ENCODE assay signal across 16 cellular contexts in genomic region chr5:125463441-125464092, GRCh38.
"Had no signal": no experiment of that assay in that cellular context is flagged by ENCODE, and none has a peak within 500 bp of the region (broad histone marks: within the 10 kb centered on the region; RNA-seq: fewer than 3 reads in every experiment).

No MANE protein-coding gene starts in this region.

- H3K36me3 Mint-ChIP-seq: activated naive CD8-positive, alpha-beta T cell treated with anti-CD3 and anti-CD28 coated beads for 36 hours; naive thymus-derived CD4-positive, alpha-beta T cell; stimulated activated memory B cell treated with anti-CD40 and anti-IgM and Interleukin-4, amounts not matched to agents 10 μg/mL and 1 μg/mL and 100 μg/mL, for 72 hours had no signal

- H3K9me3 Mint-ChIP-seq: stimulated activated memory B cell treated with anti-CD40 and anti-IgM and Interleukin-4, amounts not matched to agents 10 μg/mL and 1 μg/mL and 100 μg/mL, for 72 hours had no signal

- DNase-seq: activated CD4-positive, CD25-positive, alpha-beta regulatory T cell; activated naive CD8-positive, alpha-beta T cell treated with anti-CD3 and anti-CD28 coated beads for 36 hours; anterior cingulate cortex; cortex of kidney; effector CD8-positive, alpha-beta T cell; mucosa of descending colon; naive thymus-derived CD4-positive, alpha-beta T cell; stimulated activated CD4-positive, alpha-beta T cell treated with anti-CD3 and anti-CD28 coated beads, Interleukin-2, amount 100 ng/mL, for 48 hours; SW 1271; tibial artery had no signal

- H3K27me3 Mint-ChIP-seq: activated naive CD8-positive, alpha-beta T cell treated with anti-CD3 and anti-CD28 coated beads for 36 hours; central memory CD8-positive, alpha-beta T cell; naive thymus-derived CD4-positive, alpha-beta T cell; stimulated activated memory B cell treated with anti-CD40 and anti-IgM and Interleukin-4, amounts not matched to agents 10 μg/mL and 1 μg/mL and 100 μg/mL, for 72 hours had no signal

- H3K4me3 ChIP-seq: mucosa of descending colon, tibial artery, vagina had no signal

- H3K9me3 ChIP-seq: mucosa of descending colon, neutrophil, tibial artery, vagina had no signal

- H3K27me3 ChIP-seq: neutrophil, tibial artery, vagina had no signal

- H3K4me1 Mint-ChIP-seq: activated naive CD8-positive, alpha-beta T cell treated with anti-CD3 and anti-CD28 coated beads for 36 hours; central memory CD8-positive, alpha-beta T cell; naive thymus-derived CD4-positive, alpha-beta T cell; stimulated activated memory B cell treated with anti-CD40 and anti-IgM and Interleukin-4, amounts not matched to agents 10 μg/mL and 1 μg/mL and 100 μg/mL, for 72 hours had no signal

- H3K4me3 Mint-ChIP-seq: activated naive CD8-positive, alpha-beta T cell treated with anti-CD3 and anti-CD28 coated beads for 36 hours; activated T-helper 1 cell treated with anti-CD3 and anti-CD28 coated beads, Interleukin-12 subunit alpha, Interleukin-12 subunit beta, Interleukin-2, Interleukin-4 antibody, amounts not matched to agents 30 ng/mL and 10 ng/mL and 1 ng/mL, durations not matched to agents 14 hours and 24 hours and 36 hours; central memory CD8-positive, alpha-beta T cell; naive thymus-derived CD4-positive, alpha-beta T cell; stimulated activated memory B cell treated with anti-CD40 and anti-IgM and Interleukin-4, amounts not matched to agents 10 μg/mL and 1 μg/mL and 100 μg/mL, for 72 hours; T-helper 2 cell treated with Interferon-gamma antibody and Interleukin-4, amounts not matched to agents 5 μg/mL and 100 μg/mL, for 36 hours had no signal

- H3K27ac Mint-ChIP-seq: activated naive CD8-positive, alpha-beta T cell treated with anti-CD3 and anti-CD28 coated beads for 36 hours; activated T-helper 1 cell treated with anti-CD3 and anti-CD28 coated beads, Interleukin-12 subunit alpha, Interleukin-12 subunit beta, Interleukin-2, Interleukin-4 antibody, amounts not matched to agents 30 ng/mL and 10 ng/mL and 1 ng/mL, durations not matched to agents 14 hours and 24 hours and 36 hours; naive thymus-derived CD4-positive, alpha-beta T cell; stimulated activated memory B cell treated with anti-CD40 and anti-IgM and Interleukin-4, amounts not matched to agents 10 μg/mL and 1 μg/mL and 100 μg/mL, for 72 hours; T-helper 2 cell treated with Interferon-gamma antibody and Interleukin-4, amounts not matched to agents 5 μg/mL and 100 μg/mL, for 36 hours had no signal

- H3K36me3 ChIP-seq: neutrophil, tibial artery, vagina had no signal

- H3K4me1 ChIP-seq: tibial artery, vagina had no signal

- H3K27ac ChIP-seq: neutrophil, tibial artery, vagina had no signal

- ATAC-seq: mucosa of descending colon; naive thymus-derived CD4-positive, alpha-beta T cell; stimulated activated memory B cell treated with anti-CD40 and anti-IgM and Interleukin-4, amounts not matched to agents 10 μg/mL and 1 μg/mL and 100 μg/mL, for 72 hours had no signal
